12 cellular contexts compared by ENCODE assay signal in the genomic region with DNA sequence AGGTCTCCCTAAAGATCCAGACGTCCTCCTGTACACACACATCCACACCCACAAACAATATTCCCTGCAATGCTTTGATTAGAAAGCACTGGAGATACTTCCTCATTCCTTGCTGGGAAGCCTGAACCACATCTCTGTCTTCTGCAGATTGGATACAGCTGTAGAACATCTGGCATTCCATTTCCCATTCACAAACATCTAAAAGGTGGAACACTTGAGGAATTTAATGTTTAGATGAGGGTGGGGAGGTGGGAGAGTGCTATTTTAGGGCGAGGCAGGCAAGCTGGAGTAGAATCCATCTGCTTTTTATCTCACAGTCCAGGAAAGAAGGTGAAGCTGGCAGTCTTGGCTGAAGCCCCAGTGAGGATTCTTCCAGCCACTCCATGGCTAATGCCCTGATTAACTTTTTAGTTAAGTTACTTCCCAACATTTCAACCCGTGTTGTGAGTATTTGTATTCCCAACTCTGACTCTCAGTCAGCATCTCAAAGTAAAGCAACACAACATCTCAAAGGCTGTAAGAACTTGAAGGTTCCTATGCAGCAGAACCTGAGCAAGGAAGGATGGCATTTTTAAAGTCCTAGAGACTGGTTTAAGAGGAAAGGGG. TPM values are rescaled to one million over a fixed set of nuclear protein-coding genes. Genes with fewer than 3 reads are reported as not detected.
DNase-seq lines count a peak whose midpoint lies in the region; ATAC-seq and TF ChIP-seq lines count a peak whose summit lies in the region.
"Had no signal": no experiment of that assay in that cellular context is flagged by ENCODE, and none has a peak within 500 bp of the region (broad histone marks: within the 10 kb centered on the region; RNA-seq: fewer than 3 reads in every experiment).

No MANE protein-coding gene starts in this region.

- no peak for ATAC-seq in activated naive CD4-positive, alpha-beta T cell treated with anti-CD3 and anti-CD28 coated beads, Interleukin-2, amount 50 U/mL, for 72 hours
- no peak for ATAC-seq in esophagus mucosa

- H3K36me3 Mint-ChIP-seq in activated naive CD4-positive, alpha-beta T cell treated with anti-CD3 and anti-CD28 coated beads, Interleukin-2, amount 50 U/mL, for 72 hours, result no peaks in the 10 kb centered on the region
- H3K36me3 Mint-ChIP-seq: activated naive CD8-positive, alpha-beta T cell treated with anti-CD3 and anti-CD28 coated beads, Interleukin-2, amount 10 ng/mL, durations not matched to agents 7 days and 5 days; memory B cell had no signal

- no peak overlapping the region for H3K4me3 ChIP-seq in fibroblast of villous mesenchyme (ENCODE audit: low read depth, low read length)

- no peak for TF ChIP-seq CTCF in fibroblast of villous mesenchyme (IDR thresholded peaks at IDR 0.05; ENCODE audit: insufficient read depth, low read depth, low read length)

- H3K9me3 Mint-ChIP-seq in activated naive CD4-positive, alpha-beta T cell treated with anti-CD3 and anti-CD28 coated beads, Interleukin-2, amount 50 U/mL, for 72 hours, result no peaks in the 10 kb centered on the region
- H3K9me3 Mint-ChIP-seq: activated CD4-positive, alpha-beta T cell treated with anti-CD3 and anti-CD28 coated beads, Interleukin-2, amount 10 ng/mL, durations not matched to agents 7 days and 5 days; activated naive CD8-positive, alpha-beta T cell treated with anti-CD3 and anti-CD28 coated beads, Interleukin-2, amount 10 ng/mL, durations not matched to agents 7 days and 5 days; CD4-positive, alpha-beta memory T cell; memory B cell had no signal

- H3K27ac Mint-ChIP-seq in activated naive CD4-positive, alpha-beta T cell treated with anti-CD3 and anti-CD28 coated beads, Interleukin-2, amount 50 U/mL, for 72 hours, result no peak overlapping the region
- H3K27ac Mint-ChIP-seq: activated CD4-positive, alpha-beta T cell treated with anti-CD3 and anti-CD28 coated beads, Interleukin-2, amount 10 ng/mL, durations not matched to agents 7 days and 5 days; activated naive CD8-positive, alpha-beta T cell treated with anti-CD3 and anti-CD28 coated beads, Interleukin-2, amount 10 ng/mL, durations not matched to agents 7 days and 5 days; CD4-positive, alpha-beta memory T cell; memory B cell had no signal

- DNase-seq in AG20443 (ENCODE audit: low spot score) (peak; percentile 66), RPMI7951 (ENCODE audit: low read depth) (peak; percentile 87), fibroblast of villous mesenchyme (ENCODE audit: low read depth) (peak; percentile 94), renal cortical epithelial cell (ENCODE audit: low read depth) (peak; percentile 25), NCI-H1694 (lab: John Stamatoyannopoulos, UW) (no peak), foreskin melanocyte (no peak)
- no peak for DNase-seq in activated naive CD4-positive, alpha-beta T cell treated with anti-CD3 and anti-CD28 coated beads, Interleukin-2, amount 50 U/mL, for 72 hours (ENCODE audit: low spot score in 2 of 2)
- DNase-seq: activated CD4-positive, alpha-beta T cell treated with anti-CD3 and anti-CD28 coated beads, Interleukin-2, amount 10 ng/mL, durations not matched to agents 7 days and 5 days; activated naive CD8-positive, alpha-beta T cell treated with anti-CD3 and anti-CD28 coated beads, Interleukin-2, amount 10 ng/mL, durations not matched to agents 7 days and 5 days; CD4-positive, alpha-beta memory T cell had no signal

RNA-seq across cellular contexts. Expression of gene CYTH3, which starts 46.1 kb away (rescaled TPM):
- 18.4 and 20.6 TPM in 2 replicates for total RNA-seq in RPMI7951 (2014; rRNA removed; shearing (Covaris generic))
- total RNA-seq in fibroblast of villous mesenchyme, result 33.2 and 36.1 TPM in 2 replicates
- 21.2 and 30.0 TPM in 2 replicates for total RNA-seq in renal cortical epithelial cell
- 1 to 10 TPM; 1.2 to 2.4 TPM for total RNA-seq in activated naive CD4-positive, alpha-beta T cell treated with anti-CD3 and anti-CD28 coated beads, Interleukin-2, amount 50 U/mL, for 72 hours
- total RNA-seq in esophagus mucosa, result 7.9 TPM

Comparison
In these comparisons a context has a peak if more than half of its experiments do, and no peak if none do; other contexts are left out.
1. DNase-seq: peak in AG20443 (single experiment), RPMI7951 (single experiment), fibroblast of villous mesenchyme (single experiment) and renal cortical epithelial cell (single experiment); none in NCI-H1694 (single experiment), activated naive CD4-positive, alpha-beta T cell treated with anti-CD3 and anti-CD28 coated beads, Interleukin-2, amount 50 U/mL, for 72 hours (0 of 2) and foreskin melanocyte (single experiment).